In the genomic region with DNA sequence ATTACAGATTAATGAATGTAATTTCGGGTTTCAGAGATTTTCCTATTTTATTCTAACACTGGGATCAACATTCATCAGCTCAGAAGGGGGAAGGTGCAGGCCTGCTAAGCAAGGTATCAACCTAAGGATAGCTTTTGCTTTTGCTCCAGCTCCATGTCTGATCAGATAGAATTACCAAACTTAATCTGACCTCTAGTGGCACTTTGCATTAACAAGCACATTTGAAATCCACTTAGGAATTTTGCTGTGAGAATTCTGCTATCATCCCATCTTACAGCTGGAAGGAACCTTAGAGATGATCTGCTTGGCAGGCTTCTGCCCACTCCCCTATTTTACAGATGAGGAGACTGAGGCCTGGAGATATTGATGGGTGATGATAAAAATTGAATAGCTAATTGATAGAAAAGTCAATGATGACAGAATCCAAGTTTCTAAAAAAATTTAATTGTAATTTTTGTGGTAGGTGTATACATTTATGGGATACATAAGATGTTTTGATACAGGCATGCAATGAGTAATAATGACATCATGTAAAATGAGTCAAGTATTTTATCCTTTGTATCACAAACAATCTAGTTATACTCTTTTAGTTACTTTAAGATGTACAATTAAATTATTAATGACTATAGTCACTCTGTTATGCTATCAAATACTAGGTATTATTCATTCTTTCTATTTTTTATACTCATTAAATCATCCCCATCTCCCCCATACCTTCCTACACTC, we compare ENCODE assay signal across 8 cellular contexts.
DNase-seq lines count a peak whose midpoint lies in the region; ATAC-seq lines count a peak whose summit lies in the region.

No MANE protein-coding gene starts in this region.

- peak; percentile 53 for ATAC-seq in HG02763 (IDR thresholded peaks at IDR 0.05; ENCODE audit: unreplicated experiment)
- ATAC-seq in stimulated activated naive CD8-positive, alpha-beta T cell treated with anti-CD3 and anti-CD28 coated beads, Interleukin-15, Interleukin-2, amounts not matched to agents 100 U/mL and 50 U/mL, for 24 hours, result peak; percentile 61

- peak; percentile 59 for DNase-seq in NCI-H2107 treated with DMSO at 0.1 percent for 48 hours (lab: John Stamatoyannopoulos, UW; ENCODE audit: unreplicated experiment)
- DNase-seq in NCI-H2107 (lab: John Stamatoyannopoulos, UW), result no peak
- peak; percentile 53 for DNase-seq in NCI-H226
- DNase-seq in astrocyte of the hippocampus (ENCODE audit: low read depth, low spot score), result peak; percentile 81
- DNase-seq in iPS-NIHi7 (ENCODE audit: extremely low spot score), result peak; percentile 41
- DNase-seq in stimulated activated naive CD8-positive, alpha-beta T cell treated with anti-CD3 and anti-CD28 coated beads, Interleukin-15, Interleukin-2, amounts not matched to agents 100 U/mL and 50 U/mL, for 24 hours, result no peak
- no peak for DNase-seq in NCI-H187 (lab: John Stamatoyannopoulos, UW)

Comparison
In these comparisons a context has a peak if more than half of its experiments do, and no peak if none do; other contexts are left out.
1. DNase-seq: peak in NCI-H2107 treated with DMSO at 0.1 percent for 48 hours (single experiment), NCI-H226 (single experiment), astrocyte of the hippocampus (single experiment) and iPS-NIHi7 (single experiment); none in NCI-H2107 (single experiment), stimulated activated naive CD8-positive, alpha-beta T cell treated with anti-CD3 and anti-CD28 coated beads, Interleukin-15, Interleukin-2, amounts not matched to agents 100 U/mL and 50 U/mL, for 24 hours (single experiment) and NCI-H187 (0 of 2).